ENCODE assay signal across 30 cellular contexts in the genomic region with DNA sequence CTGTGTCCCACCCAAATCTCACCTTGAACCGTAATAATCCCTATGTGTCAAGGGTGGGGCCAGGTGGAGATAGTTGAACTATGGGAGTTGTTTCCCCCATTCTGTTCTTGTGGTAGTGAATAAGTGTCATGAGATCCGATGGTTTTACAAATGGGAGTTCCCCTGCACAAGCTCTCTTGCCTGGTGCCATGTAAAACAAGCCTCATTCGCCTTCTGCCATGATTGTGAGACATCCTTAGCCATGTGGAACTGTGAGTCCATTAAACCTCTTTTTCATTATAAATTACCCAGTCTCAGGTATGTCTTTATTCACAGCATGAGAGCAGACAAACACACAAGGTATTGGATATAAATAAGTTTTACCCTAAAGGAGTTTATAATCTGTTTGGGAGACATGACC.
"Had no signal": no experiment of that assay in that cellular context is flagged by ENCODE, and none has a peak within 500 bp of the region (broad histone marks: within the 10 kb centered on the region; RNA-seq: fewer than 3 reads in every experiment).

No MANE protein-coding gene starts in this region.

- H3K9me3 Mint-ChIP-seq: activated CD4-positive, alpha-beta memory T cell treated with anti-CD3 and anti-CD28 coated beads, Interleukin-2, amount 10 ng/mL, durations not matched to agents 7 days and 5 days; T-helper 1 cell treated with Interleukin-12 subunit alpha and Interleukin-12 subunit beta and Interleukin-4 antibody, amounts not matched to agents 30 μg/mL and 1 μg/mL, for 36 hours; T-helper 2 cell treated with Interferon-gamma antibody and Interleukin-4, amounts not matched to agents 5 μg/mL and 100 μg/mL, for 36 hours had no signal

- H3K36me3 ChIP-seq: MG63, Peyer's patch, SJSA1 had no signal

- H3K9me3 ChIP-seq: MG63, Peyer's patch, SJSA1, SK-N-SH had no signal

- H3K9ac ChIP-seq: SK-N-SH had no signal

- H3K27me3 ChIP-seq: MG63, Peyer's patch, SJSA1 had no signal

- DNase-seq: activated B cell treated with CpG ODN at 0.5 μM for 24 hours; activated CD4-positive, alpha-beta memory T cell treated with anti-CD3 and anti-CD28 coated beads, Interleukin-2, amount 10 ng/mL, durations not matched to agents 7 days and 5 days; activated CD4-positive, alpha-beta T cell treated with anti-CD3 and anti-CD28 coated beads for 4 hours; activated CD4-positive, alpha-beta T cell treated with anti-CD3 and anti-CD28 coated beads, Interleukin-2, amount 50 U/mL, for 1 hour; activated CD4-positive, CD25-positive, alpha-beta regulatory T cell treated with anti-CD3 and anti-CD28 coated beads, Interleukin-2, amount 50 U/mL, for 72 hours; activated CD8-positive, alpha-beta memory T cell treated with anti-CD3 and anti-CD28 coated beads for 24 hours; activated CD8-positive, alpha-beta memory T cell treated with anti-CD3 and anti-CD28 coated beads, Interleukin-2, amount 10 ng/mL, durations not matched to agents 7 days and 5 days; activated CD8-positive, alpha-beta memory T cell treated with anti-CD3 and anti-CD28 coated beads, Interleukin-2, amount 50 U/mL, for 48 hours; activated effector memory CD4-positive, alpha-beta T cell treated with Interleukin-2 at 50 U/mL for 16 hours; activated naive CD4-positive, alpha-beta T cell treated with anti-CD3 and anti-CD28 coated beads, Interleukin-2, amount 10 ng/mL, durations not matched to agents 7 days and 5 days; activated naive CD8-positive, alpha-beta T cell treated with anti-CD3 and anti-CD28 coated beads, Interleukin-2, amount 50 U/mL, for 24 hours; activated T-cell treated with anti-CD3 and anti-CD28 coated beads, Interleukin-2, amount 50 U/mL, for 48 hours; anterior cingulate cortex; caudate nucleus; cerebellar nuclear complex; Karpas-422; KBM-7; MG63; NCI-H2029 treated with DMSO at 0.1 percent for 48 hours; NCI-H524 treated with DMSO at 0.1 percent for 48 hours; NK-92 treated with Interleukin-12 subunit alpha and Interleukin-12 subunit beta, amount 100 ng/mL, for 24 hours; PC-3; Peyer's patch; SHP77 treated with DMSO at 0.1 percent for 48 hours; SK-N-SH had no signal

- H3K4me3 Mint-ChIP-seq: activated B cell treated with CpG ODN at 0.5 μM for 24 hours; activated CD4-positive, alpha-beta memory T cell treated with anti-CD3 and anti-CD28 coated beads, Interleukin-2, amount 10 ng/mL, durations not matched to agents 7 days and 5 days; activated CD8-positive, alpha-beta memory T cell treated with anti-CD3 and anti-CD28 coated beads, Interleukin-2, amount 10 ng/mL, durations not matched to agents 7 days and 5 days; activated naive CD4-positive, alpha-beta T cell treated with anti-CD3 and anti-CD28 coated beads, Interleukin-2, amount 10 ng/mL, durations not matched to agents 7 days and 5 days; activated naive CD8-positive, alpha-beta T cell; activated naive CD8-positive, alpha-beta T cell treated with anti-CD3 and anti-CD28 coated beads, Interleukin-2, amount 50 U/mL, for 24 hours; brain; T-helper 1 cell treated with Interleukin-12 subunit alpha and Interleukin-12 subunit beta and Interleukin-4 antibody, amounts not matched to agents 30 μg/mL and 1 μg/mL, for 36 hours; T-helper 2 cell treated with Interferon-gamma antibody and Interleukin-4, amounts not matched to agents 5 μg/mL and 100 μg/mL, for 36 hours had no signal

- H3K27me3 Mint-ChIP-seq: activated B cell treated with CpG ODN at 0.5 μM for 24 hours; activated CD4-positive, alpha-beta memory T cell treated with anti-CD3 and anti-CD28 coated beads, Interleukin-2, amount 10 ng/mL, durations not matched to agents 7 days and 5 days; activated CD8-positive, alpha-beta memory T cell treated with anti-CD3 and anti-CD28 coated beads, Interleukin-2, amount 10 ng/mL, durations not matched to agents 7 days and 5 days; activated naive CD4-positive, alpha-beta T cell treated with anti-CD3 and anti-CD28 coated beads, Interleukin-2, amount 10 ng/mL, durations not matched to agents 7 days and 5 days; activated naive CD8-positive, alpha-beta T cell; activated naive CD8-positive, alpha-beta T cell treated with anti-CD3 and anti-CD28 coated beads, Interleukin-2, amount 50 U/mL, for 24 hours had no signal

- H3K27ac Mint-ChIP-seq: activated B cell treated with CpG ODN at 0.5 μM for 24 hours; activated CD4-positive, alpha-beta memory T cell treated with anti-CD3 and anti-CD28 coated beads, Interleukin-2, amount 10 ng/mL, durations not matched to agents 7 days and 5 days; activated CD8-positive, alpha-beta memory T cell treated with anti-CD3 and anti-CD28 coated beads, Interleukin-2, amount 10 ng/mL, durations not matched to agents 7 days and 5 days; activated naive CD4-positive, alpha-beta T cell treated with anti-CD3 and anti-CD28 coated beads, Interleukin-2, amount 10 ng/mL, durations not matched to agents 7 days and 5 days; activated naive CD8-positive, alpha-beta T cell; activated naive CD8-positive, alpha-beta T cell treated with anti-CD3 and anti-CD28 coated beads, Interleukin-2, amount 50 U/mL, for 24 hours; brain; T-helper 1 cell treated with Interleukin-12 subunit alpha and Interleukin-12 subunit beta and Interleukin-4 antibody, amounts not matched to agents 30 μg/mL and 1 μg/mL, for 36 hours; T-helper 2 cell treated with Interferon-gamma antibody and Interleukin-4, amounts not matched to agents 5 μg/mL and 100 μg/mL, for 36 hours had no signal

- H3K4me1 Mint-ChIP-seq: activated B cell treated with CpG ODN at 0.5 μM for 24 hours; activated CD4-positive, alpha-beta memory T cell treated with anti-CD3 and anti-CD28 coated beads, Interleukin-2, amount 10 ng/mL, durations not matched to agents 7 days and 5 days; activated CD8-positive, alpha-beta memory T cell treated with anti-CD3 and anti-CD28 coated beads, Interleukin-2, amount 10 ng/mL, durations not matched to agents 7 days and 5 days; activated naive CD4-positive, alpha-beta T cell treated with anti-CD3 and anti-CD28 coated beads, Interleukin-2, amount 10 ng/mL, durations not matched to agents 7 days and 5 days; activated naive CD8-positive, alpha-beta T cell treated with anti-CD3 and anti-CD28 coated beads, Interleukin-2, amount 50 U/mL, for 24 hours; brain had no signal

- H3K27ac ChIP-seq: Peyer's patch, SJSA1 had no signal

- H3K4me1 ChIP-seq: Peyer's patch, SJSA1 had no signal

- H3K36me3 Mint-ChIP-seq: activated CD8-positive, alpha-beta memory T cell treated with anti-CD3 and anti-CD28 coated beads, Interleukin-2, amount 10 ng/mL, durations not matched to agents 7 days and 5 days; activated naive CD4-positive, alpha-beta T cell treated with anti-CD3 and anti-CD28 coated beads, Interleukin-2, amount 10 ng/mL, durations not matched to agents 7 days and 5 days; activated naive CD8-positive, alpha-beta T cell; brain had no signal

- H3K4me3 ChIP-seq: MG63, Peyer's patch, SJSA1 had no signal
